Comparison of ENCODE assay signal across 19 cellular contexts in genomic region chr18:53056064-53056463, GRCh38.
DNase-seq lines count a peak whose midpoint lies in the region; ATAC-seq and TF ChIP-seq lines count a peak whose summit lies in the region.
"Had no signal": no experiment of that assay in that cellular context is flagged by ENCODE, and none has a peak within 500 bp of the region (broad histone marks: within the 10 kb centered on the region; RNA-seq: fewer than 3 reads in every experiment).

No MANE protein-coding gene starts in this region.

- H3K36me3 ChIP-seq in A673 (ENCODE audit: insufficient read depth, low read length, poor library complexity, severe bottlenecking) = no peaks in the 10 kb centered on the region
- H3K36me3 ChIP-seq in mesendoderm (ENCODE audit: control insufficient read depth, insufficient read depth, low read length) = no peaks in the 10 kb centered on the region
- H3K36me3 ChIP-seq: BE2C had no signal

- H3K18ac ChIP-seq in mesendoderm (ENCODE audit: low read length) = no peak overlapping the region

- H3K4ac ChIP-seq in mesendoderm (ENCODE audit: low read depth, low read length) = no peak overlapping the region

- peaks cover 12% of the 10 kb centered on the region for H3K4me1 Mint-ChIP-seq in WTC11
- H3K4me1 Mint-ChIP-seq: CD4-positive, CD25-positive, alpha-beta regulatory T cell; CD8-positive, alpha-beta memory T cell; IgD-negative memory B cell had no signal

- H3K9me3 Mint-ChIP-seq in WTC11 = no peaks in the 10 kb centered on the region

- H3K27ac ChIP-seq in A673 (ENCODE audit: low read depth, low read length, poor library complexity, severe bottlenecking) (no peak overlapping the region), mesendoderm (ENCODE audit: low read depth, low read length) (no peak overlapping the region)

- no peak overlapping the region for H3K27ac Mint-ChIP-seq in WTC11
- H3K27ac Mint-ChIP-seq: CD4-positive, CD25-positive, alpha-beta regulatory T cell; CD8-positive, alpha-beta memory T cell; HFFc6; IgD-negative memory B cell had no signal

- peak; percentile 80 for ATAC-seq in WTC11
- ATAC-seq in GM18517 (IDR thresholded peaks at IDR 0.05; ENCODE audit: unreplicated experiment) = no peak
- ATAC-seq: HCT116, HepG2 had no signal

- TF ChIP-seq CTCF in A673 (conservative IDR thresholded peaks at IDR 0.05; ENCODE audit: low read depth, low read length) (no peak), WTC11 (IDR thresholded peaks at IDR 0.05) (no peak)

- H3K23ac ChIP-seq in mesendoderm (ENCODE audit: low read length) = no peak overlapping the region

- no peak overlapping the region for H2BK15ac ChIP-seq in mesendoderm (replicated peaks; ENCODE audit: low read depth)

- H3K36me3 Mint-ChIP-seq in WTC11 = no peaks in the 10 kb centered on the region
- H3K36me3 Mint-ChIP-seq: CD4-positive, CD25-positive, alpha-beta regulatory T cell; CD8-positive, alpha-beta memory T cell; IgD-negative memory B cell had no signal

- no CpG with 5 or more reads among the region's 6 CpGs for WGBS in mesendoderm (ENCODE audit: extremely low coverage, insufficient coverage, low lambda C conversion rate)

- no peak overlapping the region for H3K56ac ChIP-seq in mesendoderm (ENCODE audit: low read length)

- H3K9ac ChIP-seq in mesendoderm (ENCODE audit: low read length) = no peak overlapping the region

- peak; percentile 47 for DNase-seq in A673 (ENCODE audit: low spot score)
- DNase-seq in WTC11 (ENCODE audit: low spot score) = no peak
- DNase-seq in iPS DF 19.7 (ENCODE audit: low read depth, low spot score) = peak; percentile 17
- peak; percentile 69 for DNase-seq in mesendoderm
- no peak for DNase-seq in Kasumi-1 (lab: John Stamatoyannopoulos, UW)
- DNase-seq in HCEC 1CT = no peak
- no peak for DNase-seq in stimulated activated CD4-positive, alpha-beta T cell treated with anti-CD3 and anti-CD28 coated beads, Interleukin-2, amount 100 ng/mL, for 48 hours
- DNase-seq: 8988T; BE2C; C1 segment of cervical spinal cord; Caco-2; CD4-positive, CD25-positive, alpha-beta regulatory T cell; CD8-positive, alpha-beta memory T cell; HFFc6; KBM-7 had no signal

- no peaks in the 10 kb centered on the region for H3K79me1 ChIP-seq in mesendoderm (ENCODE audit: low read length)

- no peaks in the 10 kb centered on the region for H3K27me3 Mint-ChIP-seq in WTC11 (ENCODE audit: low read depth)
- H3K27me3 Mint-ChIP-seq: CD4-positive, CD25-positive, alpha-beta regulatory T cell; CD8-positive, alpha-beta memory T cell; IgD-negative memory B cell had no signal

- POLR2A ChIA-PET in A673 (lab: Charles Lee; ENCODE audit: low non-redundant PET) = no interaction called here
- POLR2A ChIA-PET in WTC11 (lab: Charles Lee) = no interaction called here

- H3K79me2 ChIP-seq in mesendoderm (ENCODE audit: control insufficient read depth, insufficient read depth, low read length) = no peaks in the 10 kb centered on the region

- H3K9me3 ChIP-seq in A673 (ENCODE audit: low read depth, low read length, poor library complexity, severe bottlenecking) = no peaks in the 10 kb centered on the region
- H3K9me3 ChIP-seq: BE2C, Caco-2 had no signal

- H3K4me1 ChIP-seq in A673 (ENCODE audit: insufficient read depth, low read length, poor library complexity, severe bottlenecking) = peaks cover 8% of the 10 kb centered on the region
- no peaks in the 10 kb centered on the region for H3K4me1 ChIP-seq in mesendoderm (ENCODE audit: control insufficient read depth, low read depth, low read length)
- H3K4me1 ChIP-seq: BE2C, Caco-2 had no signal

- no peak overlapping the region for H2AK5ac ChIP-seq in mesendoderm (ENCODE audit: low read length)

- no peak overlapping the region for H2BK120ac ChIP-seq in mesendoderm (ENCODE audit: low read depth, low read length)

- no peak overlapping the region for H3K4me3 Mint-ChIP-seq in WTC11
- H3K4me3 Mint-ChIP-seq: CD4-positive, CD25-positive, alpha-beta regulatory T cell; CD8-positive, alpha-beta memory T cell; HFFc6; IgD-negative memory B cell had no signal

- BruUV-seq in A673 (replicated peaks; lab: Mats Ljungman, UMichigan) = no TSS peak

- H3K4me3 ChIP-seq in A673 (ENCODE audit: low read depth, low read length, poor library complexity, severe bottlenecking) = no peak overlapping the region
- no peak overlapping the region for H3K4me3 ChIP-seq in mesendoderm (ENCODE audit: low read length)

- H3K4me2 ChIP-seq in mesendoderm (ENCODE audit: low read length) = no peak overlapping the region

- no peak overlapping the region for H2BK5ac ChIP-seq in mesendoderm (ENCODE audit: low read length)

- CTCF ChIA-PET in A673 (lab: Charles Lee) (no interaction called here), WTC11 (lab: Charles Lee) (no interaction called here)

- H4K8ac ChIP-seq in mesendoderm (ENCODE audit: low read depth, low read length) = no peak overlapping the region

- H3K27me3 ChIP-seq in A673 (replicated peaks; ENCODE audit: insufficient read depth, low read depth, low read length, poor library complexity) (no peaks in the 10 kb centered on the region), mesendoderm (ENCODE audit: insufficient read depth, low read length, poor library complexity) (no peaks in the 10 kb centered on the region)
- H3K27me3 ChIP-seq: BE2C had no signal

- intact Hi-C loops in A673 (cut with micrococcal nuclease; ENCODE audit: unreplicated experiment) = no loop called here

- no peak overlapping the region for H4K5ac ChIP-seq in mesendoderm (ENCODE audit: low read length)

TF ChIP-seq in WTC11, 78 proteins besides CTCF, POLR2A, EP300 and RAD21:
- no peak for TF ChIP-seq ZNF396 (CRISPR knock-in tag; IDR thresholded peaks at IDR 0.05; ENCODE audit: borderline replicate concordance)
- TF ChIP-seq ELF4 (CRISPR knock-in tag; IDR thresholded peaks at IDR 0.05; ENCODE audit: low read depth) = no peak

Comparison
In these comparisons a context has a peak if more than half of its experiments do, and no peak if none do; other contexts are left out.
1. DNase-seq: peak in A673 (single experiment), iPS DF 19.7 (single experiment) and mesendoderm (single experiment); none in WTC11 (single experiment), Kasumi-1 (0 of 2), HCEC 1CT (single experiment) and stimulated activated CD4-positive, alpha-beta T cell treated with anti-CD3 and anti-CD28 coated beads, Interleukin-2, amount 100 ng/mL, for 48 hours (0 of 2).